Comparison of ENCODE assay signal across 1 cellular context in genomic region chr3:13234155-13234505, GRCh38.
A peak's percentile ranks its signal among the peaks of the same experiment; 100 is the strongest.
TF ChIP-seq lines count a peak whose summit lies in the region.

No MANE protein-coding gene starts in this region.

TF ChIP-seq in HEK293, 187 proteins besides CTCF, POLR2A, EP300 and RAD21 (continued from another document):
- TF ChIP-seq ZNF18 (tag by site-specific recombination; IDR thresholded peaks at IDR 0.05): 0 out of 2 replicates have a peak, but pooled peaks have one; percentile 35
